8 cellular contexts compared by ENCODE assay signal in the genomic region with DNA sequence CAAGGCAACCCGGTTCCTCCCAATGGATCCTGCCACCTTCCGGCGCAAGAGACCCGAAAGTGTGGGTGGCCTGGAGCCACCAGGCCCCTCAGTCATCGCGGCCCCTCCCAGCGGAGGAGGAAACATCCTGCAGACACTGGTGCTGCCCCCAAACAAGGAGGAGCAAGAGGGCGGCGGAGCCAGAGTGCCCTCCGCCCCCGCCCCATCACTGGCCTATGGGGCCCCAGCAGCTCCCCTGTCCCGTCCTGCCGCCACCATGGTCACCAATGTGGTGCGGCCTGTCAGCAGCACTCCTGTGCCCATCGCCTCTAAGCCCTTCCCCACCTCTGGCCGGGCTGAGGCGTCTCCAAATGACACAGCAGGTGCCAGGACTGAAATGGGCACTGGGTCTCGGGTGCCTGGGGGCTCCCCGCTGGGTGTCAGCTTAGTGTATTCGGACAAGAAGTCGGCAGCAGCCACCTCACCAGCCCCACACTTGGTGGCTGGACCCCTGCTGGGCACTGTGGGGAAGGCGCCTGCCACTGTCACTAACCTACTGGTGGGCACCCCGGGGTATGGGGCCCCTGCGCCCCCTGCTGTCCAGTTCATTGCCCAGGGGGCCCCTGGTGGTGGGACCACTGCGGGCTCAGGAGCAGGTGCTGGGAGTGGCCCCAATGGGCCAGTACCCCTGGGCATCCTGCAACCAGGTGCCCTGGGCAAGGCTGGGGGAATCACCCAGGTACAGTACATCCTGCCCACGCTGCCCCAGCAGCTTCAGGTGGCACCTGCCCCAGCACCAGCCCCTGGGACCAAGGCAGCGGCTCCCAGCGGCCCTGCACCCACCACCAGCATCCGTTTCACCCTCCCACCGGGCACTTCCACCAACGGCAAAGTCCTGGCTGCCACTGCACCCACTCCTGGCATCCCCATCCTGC. TPM values are rescaled to one million over a fixed set of nuclear protein-coding genes. Genes with fewer than 3 reads are reported as not detected.
DNase-seq lines count a peak whose midpoint lies in the region; ATAC-seq and TF ChIP-seq lines count a peak whose summit lies in the region.

No MANE protein-coding gene starts in this region.

- H3K4me3 ChIP-seq in DOHH2 (ENCODE audit: low read length): no peak overlapping the region

- ATAC-seq in activated T-helper 17 cell treated with anti-CD3 and anti-CD28 coated beads, Interleukin-2, amount 50 U/mL, for 72 hours (replicated peaks): peak; percentile 38
- peak; percentile 75 for ATAC-seq in stimulated activated naive CD8-positive, alpha-beta T cell treated with anti-CD3 and anti-CD28 coated beads, Interleukin-15, amount 100 ng/mL, for 72 hours
- no peak for ATAC-seq in GM21825 (IDR thresholded peaks at IDR 0.05; ENCODE audit: unreplicated experiment)

- H3K4me3 Mint-ChIP-seq in activated T-helper 17 cell treated with anti-CD3 and anti-CD28 coated beads, Interleukin-2, amount 50 U/mL, for 72 hours: no peak overlapping the region
- H3K4me3 Mint-ChIP-seq in stimulated activated naive CD8-positive, alpha-beta T cell treated with anti-CD3 and anti-CD28 coated beads, Interleukin-15, amount 100 ng/mL, for 72 hours: no peak overlapping the region

- H3K9me3 Mint-ChIP-seq in activated T-helper 17 cell treated with anti-CD3 and anti-CD28 coated beads, Interleukin-2, amount 50 U/mL, for 72 hours: no peaks in the 10 kb centered on the region
- no peaks in the 10 kb centered on the region for H3K9me3 Mint-ChIP-seq in stimulated activated naive CD8-positive, alpha-beta T cell treated with anti-CD3 and anti-CD28 coated beads, Interleukin-15, amount 100 ng/mL, for 72 hours

- H3F3A ChIP-seq in DOHH2 (ENCODE audit: control insufficient read depth, insufficient read depth): no peaks in the 10 kb centered on the region

- peak; percentile 83 for TF ChIP-seq CTCF in DOHH2 (IDR thresholded peaks at IDR 0.05; ENCODE audit: low read depth, low read length, poor library complexity, severe bottlenecking)

- no peak overlapping the region for H3K4me2 ChIP-seq in DOHH2 (ENCODE audit: low read length)

- no peaks in the 10 kb centered on the region for H3K9me2 ChIP-seq in DOHH2 (replicated peaks; ENCODE audit: control insufficient read depth, low read length)

- DNase-seq in NAMALWA (ENCODE audit: low spot score) (peak; percentile 88), iPS-NIHi11 (ENCODE audit: low spot score) (peak; percentile 46), medulla oblongata (ENCODE audit: extremely low spot score) (no peak), NCI-H187 treated with DMSO at 0.1 percent for 48 hours (lab: John Stamatoyannopoulos, UW) (no peak)
- peak; percentile 61 to 64 for DNase-seq in stimulated activated naive CD8-positive, alpha-beta T cell treated with anti-CD3 and anti-CD28 coated beads, Interleukin-15, amount 100 ng/mL, for 72 hours

- H3K4me1 Mint-ChIP-seq in activated T-helper 17 cell treated with anti-CD3 and anti-CD28 coated beads, Interleukin-2, amount 50 U/mL, for 72 hours: peaks cover 11% of the 10 kb centered on the region
- peaks cover 20% of the 10 kb centered on the region for H3K4me1 Mint-ChIP-seq in stimulated activated naive CD8-positive, alpha-beta T cell treated with anti-CD3 and anti-CD28 coated beads, Interleukin-15, amount 100 ng/mL, for 72 hours

- peaks cover 10% of the 10 kb centered on the region for H3K79me2 ChIP-seq in DOHH2 (ENCODE audit: control insufficient read depth, low read length)

- H3K27me3 Mint-ChIP-seq in activated T-helper 17 cell treated with anti-CD3 and anti-CD28 coated beads, Interleukin-2, amount 50 U/mL, for 72 hours: no peaks in the 10 kb centered on the region
- H3K27me3 Mint-ChIP-seq in stimulated activated naive CD8-positive, alpha-beta T cell treated with anti-CD3 and anti-CD28 coated beads, Interleukin-15, amount 100 ng/mL, for 72 hours: no peaks in the 10 kb centered on the region

- no peaks in the 10 kb centered on the region for H3K27me3 ChIP-seq in DOHH2 (ENCODE audit: control insufficient read depth, low read length)

- peaks cover 83% of the 10 kb centered on the region for H3K36me3 Mint-ChIP-seq in activated T-helper 17 cell treated with anti-CD3 and anti-CD28 coated beads, Interleukin-2, amount 50 U/mL, for 72 hours (ENCODE audit: low read depth)

- H3K4me1 ChIP-seq in DOHH2 (ENCODE audit: control insufficient read depth, low read length): peaks cover 13% of the 10 kb centered on the region

- no peak overlapping the region for H3K27ac Mint-ChIP-seq in activated T-helper 17 cell treated with anti-CD3 and anti-CD28 coated beads, Interleukin-2, amount 50 U/mL, for 72 hours
- H3K27ac Mint-ChIP-seq in stimulated activated naive CD8-positive, alpha-beta T cell treated with anti-CD3 and anti-CD28 coated beads, Interleukin-15, amount 100 ng/mL, for 72 hours: no peak overlapping the region

- H4K20me1 ChIP-seq in DOHH2 (ENCODE audit: control insufficient read depth, insufficient read depth, low read depth, low read length): no peaks in the 10 kb centered on the region

- H3K27ac ChIP-seq in DOHH2 (ENCODE audit: low read depth, low read length): no peak overlapping the region

- no peaks in the 10 kb centered on the region for H3K9me3 ChIP-seq in DOHH2 (ENCODE audit: control insufficient read depth, insufficient read depth, low read length)

- peaks cover 93% of the 10 kb centered on the region for H3K36me3 ChIP-seq in DOHH2 (ENCODE audit: control insufficient read depth, low read length)

RNA-seq across cellular contexts. Expression of a gene that starts 11.2 kb away (rescaled TPM):
- total RNA-seq in activated T-helper 17 cell treated with anti-CD3 and anti-CD28 coated beads, Interleukin-2, amount 50 U/mL, for 72 hours: 1 to 10 TPM; 1.3 to 1.4 TPM

RNA-seq across cellular contexts. Expression of a gene that starts 11.6 kb away (rescaled TPM):
- total RNA-seq in activated T-helper 17 cell treated with anti-CD3 and anti-CD28 coated beads, Interleukin-2, amount 50 U/mL, for 72 hours: 10 to 100 TPM; 42.0 to 60.2 TPM

RNA-seq across cellular contexts. Expression of a gene that starts 21.7 kb away (rescaled TPM):
- 100 to 1,000 TPM in 1 of 2 donors, 10 to 100 TPM in 1; 85.4 to 165 TPM for total RNA-seq in activated T-helper 17 cell treated with anti-CD3 and anti-CD28 coated beads, Interleukin-2, amount 50 U/mL, for 72 hours

RNA-seq across cellular contexts. Expression of a gene that starts 22.3 kb away (rescaled TPM):
- 1 to 10 TPM in 1 of 2 donors, under 1 TPM in 1; 0.50 to 1.6 TPM for total RNA-seq in activated T-helper 17 cell treated with anti-CD3 and anti-CD28 coated beads, Interleukin-2, amount 50 U/mL, for 72 hours

RNA-seq across cellular contexts. Expression of a gene that starts 34.7 kb away (rescaled TPM):
- total RNA-seq in activated T-helper 17 cell treated with anti-CD3 and anti-CD28 coated beads, Interleukin-2, amount 50 U/mL, for 72 hours: 1 to 10 TPM; 3.0 to 3.1 TPM

Comparison
In these comparisons a context has a peak if more than half of its experiments do, and no peak if none do; other contexts are left out.
1. DNase-seq: peak in NAMALWA (single experiment), iPS-NIHi11 (single experiment) and stimulated activated naive CD8-positive, alpha-beta T cell treated with anti-CD3 and anti-CD28 coated beads, Interleukin-15, amount 100 ng/mL, for 72 hours (2 of 2); none in medulla oblongata (single experiment) and NCI-H187 treated with DMSO at 0.1 percent for 48 hours (single experiment).